1 cellular context compared by ENCODE assay signal in the genomic region with DNA sequence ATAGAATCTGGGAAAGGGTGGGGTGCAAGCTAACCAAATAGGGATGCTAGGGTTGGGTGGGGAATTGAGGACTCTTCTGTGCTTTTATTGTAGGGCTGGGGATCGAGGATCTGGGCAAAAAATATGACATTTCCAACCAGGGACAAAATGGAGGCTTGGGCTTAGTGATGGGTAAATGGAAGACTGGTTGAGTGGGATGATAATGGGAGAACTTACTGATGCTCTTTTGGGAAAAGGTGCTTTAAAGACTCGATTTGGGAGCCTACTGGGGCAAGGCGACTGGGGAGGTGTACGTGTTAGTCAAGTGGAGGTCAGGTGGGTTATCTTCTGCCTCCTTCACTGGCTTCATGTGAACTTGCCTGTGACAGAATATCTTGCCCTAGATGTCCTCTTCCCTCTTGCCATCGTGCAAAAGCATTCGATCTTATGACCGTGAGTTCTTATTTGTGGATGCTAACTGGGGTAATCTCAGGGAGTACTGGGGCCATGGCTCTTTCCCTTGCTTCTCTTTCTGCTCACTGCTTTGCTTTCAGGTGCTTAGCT.
TF ChIP-seq lines count a peak whose summit lies in the region.

No MANE protein-coding gene starts in this region.

TF ChIP-seq in WTC11, 78 proteins besides CTCF, POLR2A, EP300 and RAD21 (continued from another document):
- TF ChIP-seq, protein P1, sequence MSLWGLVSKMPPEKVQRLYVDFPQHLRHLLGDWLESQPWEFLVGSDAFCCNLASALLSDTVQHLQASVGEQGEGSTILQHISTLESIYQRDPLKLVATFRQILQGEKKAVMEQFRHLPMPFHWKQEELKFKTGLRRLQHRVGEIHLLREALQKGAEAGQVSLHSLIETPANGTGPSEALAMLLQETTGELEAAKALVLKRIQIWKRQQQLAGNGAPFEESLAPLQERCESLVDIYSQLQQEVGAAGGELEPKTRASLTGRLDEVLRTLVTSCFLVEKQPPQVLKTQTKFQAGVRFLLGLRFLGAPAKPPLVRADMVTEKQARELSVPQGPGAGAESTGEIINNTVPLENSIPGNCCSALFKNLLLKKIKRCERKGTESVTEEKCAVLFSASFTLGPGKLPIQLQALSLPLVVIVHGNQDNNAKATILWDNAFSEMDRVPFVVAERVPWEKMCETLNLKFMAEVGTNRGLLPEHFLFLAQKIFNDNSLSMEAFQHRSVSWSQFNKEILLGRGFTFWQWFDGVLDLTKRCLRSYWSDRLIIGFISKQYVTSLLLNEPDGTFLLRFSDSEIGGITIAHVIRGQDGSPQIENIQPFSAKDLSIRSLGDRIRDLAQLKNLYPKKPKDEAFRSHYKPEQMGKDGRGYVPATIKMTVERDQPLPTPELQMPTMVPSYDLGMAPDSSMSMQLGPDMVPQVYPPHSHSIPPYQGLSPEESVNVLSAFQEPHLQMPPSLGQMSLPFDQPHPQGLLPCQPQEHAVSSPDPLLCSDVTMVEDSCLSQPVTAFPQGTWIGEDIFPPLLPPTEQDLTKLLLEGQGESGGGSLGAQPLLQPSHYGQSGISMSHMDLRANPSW (CRISPR knock-in tag; conservative IDR thresholded peaks at IDR 0.05; ENCODE audit: low read depth) = no peak
- TF ChIP-seq, protein P2, sequence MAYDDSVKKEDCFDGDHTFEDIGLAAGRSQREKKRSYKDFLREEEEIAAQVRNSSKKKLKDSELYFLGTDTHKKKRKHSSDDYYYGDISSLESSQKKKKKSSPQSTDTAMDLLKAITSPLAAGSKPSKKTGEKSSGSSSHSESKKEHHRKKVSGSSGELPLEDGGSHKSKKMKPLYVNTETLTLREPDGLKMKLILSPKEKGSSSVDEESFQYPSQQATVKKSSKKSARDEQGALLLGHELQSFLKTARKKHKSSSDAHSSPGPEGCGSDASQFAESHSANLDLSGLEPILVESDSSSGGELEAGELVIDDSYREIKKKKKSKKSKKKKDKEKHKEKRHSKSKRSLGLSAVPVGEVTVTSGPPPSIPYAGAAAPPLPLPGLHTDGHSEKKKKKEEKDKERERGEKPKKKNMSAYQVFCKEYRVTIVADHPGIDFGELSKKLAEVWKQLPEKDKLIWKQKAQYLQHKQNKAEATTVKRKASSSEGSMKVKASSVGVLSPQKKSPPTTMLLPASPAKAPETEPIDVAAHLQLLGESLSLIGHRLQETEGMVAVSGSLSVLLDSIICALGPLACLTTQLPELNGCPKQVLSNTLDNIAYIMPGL (CRISPR knock-in tag; IDR thresholded peaks at IDR 0.05) = no peak
- TF ChIP-seq ZNF138 (CRISPR knock-in tag; conservative IDR thresholded peaks at IDR 0.05) (no peak), TEAD4 (CRISPR knock-in tag; IDR thresholded peaks at IDR 0.05) (no peak), TCF7 (CRISPR knock-in tag; IDR thresholded peaks at IDR 0.05; ENCODE audit: low read depth) (no peak), CREM (CRISPR knock-in tag; IDR thresholded peaks at IDR 0.05) (no peak), CREB1 (CRISPR knock-in tag; IDR thresholded peaks at IDR 0.05) (no peak), GRHL2 (CRISPR knock-in tag; IDR thresholded peaks at IDR 0.05; ENCODE audit: insufficient replicate concordance, severe bottlenecking) (no peak), ZNF396 (CRISPR knock-in tag; IDR thresholded peaks at IDR 0.05; ENCODE audit: borderline replicate concordance) (no peak), FOXP1 (CRISPR knock-in tag; IDR thresholded peaks at IDR 0.05; ENCODE audit: borderline replicate concordance) (no peak), ZNF232 (CRISPR knock-in tag; IDR thresholded peaks at IDR 0.05) (no peak), IRF2 (CRISPR knock-in tag; IDR thresholded peaks at IDR 0.05; ENCODE audit: borderline replicate concordance, low read depth) (no peak), SOX15 (CRISPR knock-in tag; IDR thresholded peaks at IDR 0.05) (no peak), JUN (CRISPR knock-in tag; IDR thresholded peaks at IDR 0.05) (no peak), CBFB (CRISPR knock-in tag; IDR thresholded peaks at IDR 0.05; ENCODE audit: low read depth) (no peak), MYBL2 (CRISPR knock-in tag; IDR thresholded peaks at IDR 0.05) (no peak)
